In genomic region chr10:100101526-100102076, GRCh38 we compare ENCODE assay signal across 16 cellular contexts. TPM values are rescaled to one million over a fixed set of nuclear protein-coding genes. Genes with fewer than 3 reads are reported as not detected.
DNase-seq lines count a peak whose midpoint lies in the region; ATAC-seq and TF ChIP-seq lines count a peak whose summit lies in the region.
"Had no signal": no experiment of that assay in that cellular context is flagged by ENCODE, and none has a peak within 500 bp of the region (broad histone marks: within the 10 kb centered on the region; RNA-seq: fewer than 3 reads in every experiment).

No MANE protein-coding gene starts in this region.

- H3K9ac ChIP-seq in neural progenitor cell: no peak overlapping the region

- H3K4me2 ChIP-seq in neural progenitor cell: no peak overlapping the region

- DNase-seq in EL (peak; percentile 39), NCI-H748 (lab: John Stamatoyannopoulos, UW; ENCODE audit: unreplicated experiment) (peak; percentile 27), dermis blood vessel endothelial cell (peak; percentile 54), neural progenitor cell (ENCODE audit: low spot score) (no peak), heart right ventricle (no peak), omental fat pad (ENCODE audit: low spot score) (no peak)
- DNase-seq: amygdala, Calu3, NCI-H1092 had no signal

- ATAC-seq in GM18519 (IDR thresholded peaks at IDR 0.05; ENCODE audit: low FRiP score, unreplicated experiment) (no peak), heart right ventricle (no peak), omental fat pad (ENCODE audit: low FRiP score) (no peak)
- ATAC-seq: activated CD4-positive, CD25-positive, alpha-beta regulatory T cell treated with anti-CD3 and anti-CD28 coated beads, Interleukin-2, amount 50 U/mL, for 24 hours; gastroesophageal sphincter had no signal

- WGBS in heart right ventricle, 2 donors: 58 to 60% methylated on average over 5 of the region's 5 CpGs

- H3K27ac ChIP-seq in neural progenitor cell (no peak overlapping the region), heart right ventricle (no peak overlapping the region)
- H3K27ac ChIP-seq: gastroesophageal sphincter, SK-N-MC, skin epidermis, suprapubic skin had no signal

- H3K9me3 ChIP-seq in neural progenitor cell (ENCODE audit: low read depth): no peaks in the 10 kb centered on the region
- H3K9me3 ChIP-seq in heart right ventricle: peaks cover 0 to 21% (median 0%) of the 10 kb centered on the region in 11 donors
- H3K9me3 ChIP-seq: suprapubic skin had no signal

- no peak overlapping the region for H3K4me3 Mint-ChIP-seq in neural progenitor cell

- H3K36me3 ChIP-seq in neural progenitor cell (no peaks in the 10 kb centered on the region), heart right ventricle (no peaks in the 10 kb centered on the region)
- H3K36me3 ChIP-seq: gastroesophageal sphincter, suprapubic skin had no signal

- H3F3A ChIP-seq in neural progenitor cell (ENCODE audit: low read depth): no peaks in the 10 kb centered on the region

- H3K4me1 ChIP-seq in neural progenitor cell (no peaks in the 10 kb centered on the region), heart right ventricle (no peaks in the 10 kb centered on the region)
- H3K4me1 ChIP-seq: gastroesophageal sphincter, suprapubic skin had no signal

- intact Hi-C loops in heart right ventricle (cut with DNase I): no loop called here

- TF ChIP-seq CTCF in neural progenitor cell (IDR thresholded peaks at IDR 0.05): no peak
- TF ChIP-seq CTCF in heart right ventricle (IDR thresholded peaks at IDR 0.05): no peak
- TF ChIP-seq CTCF in omental fat pad (IDR thresholded peaks at IDR 0.05): no peak

- H3K79me2 ChIP-seq in neural progenitor cell (ENCODE audit: low read depth): no peaks in the 10 kb centered on the region

- no peaks in the 10 kb centered on the region for H3K36me3 Mint-ChIP-seq in neural progenitor cell

- H3K9me3 Mint-ChIP-seq in neural progenitor cell: peaks cover 7% of the 10 kb centered on the region

- H3K27ac Mint-ChIP-seq in neural progenitor cell: no peak overlapping the region

- H3K4me3 ChIP-seq in neural progenitor cell (no peak overlapping the region), heart right ventricle (no peak overlapping the region)
- H3K4me3 ChIP-seq: gastroesophageal sphincter, SK-N-MC, skin epidermis, suprapubic skin had no signal

- H3K4me1 Mint-ChIP-seq in neural progenitor cell: no peaks in the 10 kb centered on the region

- H2AFZ ChIP-seq in neural progenitor cell (replicated peaks): peak overlapping the region; percentile 86

- no peaks in the 10 kb centered on the region for H4K20me1 ChIP-seq in neural progenitor cell (ENCODE audit: low read depth)

- peaks cover 2% of the 10 kb centered on the region for H3K27me3 Mint-ChIP-seq in neural progenitor cell (ENCODE audit: insufficient read depth, low read depth)

- H3K27me3 ChIP-seq in neural progenitor cell: no peaks in the 10 kb centered on the region
- peaks cover 0 to 40% (median 5%) of the 10 kb centered on the region in 7 donors for H3K27me3 ChIP-seq in heart right ventricle

RNA-seq across cellular contexts. Expression of gene CPN1, which starts 19.9 kb away (rescaled TPM):
- not detected in 2 replicates for total RNA-seq in dermis blood vessel endothelial cell
- not detected in 2 replicates for total RNA-seq in neural progenitor cell (ENCODE audit: low replicate concordance)
- total RNA-seq in heart right ventricle: not detected
- not detected for polyA plus RNA-seq in heart right ventricle
- not detected for total RNA-seq in omental fat pad
- total RNA-seq: Calu3, gastroesophageal sphincter, suprapubic skin had no signal
- polyA plus RNA-seq: neural cell had no signal

Comparison
In these comparisons a context has a peak if more than half of its experiments do, and no peak if none do; other contexts are left out.
1. DNase-seq: peak in EL (single experiment), NCI-H748 (single experiment) and dermis blood vessel endothelial cell (single experiment); none in neural progenitor cell (single experiment), heart right ventricle (0 of 2) and omental fat pad (single experiment).